In genomic region chr6:167546611-167547327, GRCh38 we compare ENCODE assay signal across 28 cellular contexts.
DNase-seq lines count a peak whose midpoint lies in the region; ATAC-seq and TF ChIP-seq lines count a peak whose summit lies in the region.
"Had no signal": no experiment of that assay in that cellular context is flagged by ENCODE, and none has a peak within 500 bp of the region (broad histone marks: within the 10 kb centered on the region; RNA-seq: fewer than 3 reads in every experiment).

No MANE protein-coding gene starts in this region.

- POLR2A ChIA-PET in CD8-positive, alpha-beta T cell (lab: Charles Lee), result no interaction called here

- peaks cover 26 to 78% (median 73%) of the 10 kb centered on the region in 10 experiments for H3K4me1 ChIP-seq in BLaER1 treated with 17β-estradiol and CSF1 and Interleukin-3, amounts not matched to agents 10 nM and 100 nM
- H3K4me1 ChIP-seq in neuronal stem cell (ENCODE audit: control insufficient read depth in 2 of 2, insufficient read depth in 1 of 2, low read depth in 1 of 2, low read length in 2 of 2), result peaks cover 0 to 4% of the 10 kb centered on the region in 2 donors
- H3K4me1 ChIP-seq in CD8-positive, alpha-beta T cell (ENCODE audit: insufficient read depth, low read length), result no peaks in the 10 kb centered on the region
- H3K4me1 ChIP-seq: colonic mucosa had no signal

- no peak overlapping the region for H2BK12ac ChIP-seq in neuronal stem cell (ENCODE audit: low read length)

- no peak overlapping the region for H3K14ac ChIP-seq in neuronal stem cell (ENCODE audit: low read length)

- ATAC-seq in GM18502 (IDR thresholded peaks at IDR 0.05; ENCODE audit: poor library complexity, unreplicated experiment), result no peak
- ATAC-seq in CD8-positive, alpha-beta T cell, result no peak
- ATAC-seq in GM18858 (IDR thresholded peaks at IDR 0.05; ENCODE audit: unreplicated experiment), result no peak

- H4K91ac ChIP-seq in neuronal stem cell (ENCODE audit: low read depth, low read length, poor library complexity), result no peak overlapping the region

- no peak overlapping the region for H3K4me3 Mint-ChIP-seq in CD8-positive, alpha-beta T cell
- H3K4me3 Mint-ChIP-seq: CD4-positive, alpha-beta T cell; immature natural killer cell; memory B cell; T-helper 2 cell treated with Interferon-gamma antibody and Interleukin-4, amounts not matched to agents 5 μg/mL and 100 μg/mL, for 36 hours had no signal

- peak overlapping the region; percentile 79 for H2AK5ac ChIP-seq in neuronal stem cell (ENCODE audit: low read depth, low read length)

- H2BK15ac ChIP-seq in neuronal stem cell (ENCODE audit: low read length), result peak overlapping the region; percentile 97

- CTCF ChIA-PET in CD8-positive, alpha-beta T cell (lab: Charles Lee), result no interaction called here

- peak overlapping the region; percentile 80 for H3K4ac ChIP-seq in neuronal stem cell (ENCODE audit: low read length)

- no peaks in the 10 kb centered on the region for H3K4me1 Mint-ChIP-seq in CD8-positive, alpha-beta T cell (ENCODE audit: low read depth)
- H3K4me1 Mint-ChIP-seq: immature natural killer cell had no signal

- H3K79me1 ChIP-seq in neuronal stem cell (ENCODE audit: low read depth, low read length), result no peaks in the 10 kb centered on the region

- no peaks in the 10 kb centered on the region for H4K20me1 ChIP-seq in BLaER1 treated with 17β-estradiol and CSF1 and Interleukin-3, amounts not matched to agents 10 nM and 100 nM

- no peaks in the 10 kb centered on the region for H3K36me3 Mint-ChIP-seq in CD8-positive, alpha-beta T cell
- H3K36me3 Mint-ChIP-seq: immature natural killer cell, memory B cell had no signal

- TF ChIP-seq CTCF in CD8-positive, alpha-beta T cell (IDR thresholded peaks at IDR 0.05), result no peak

- peak overlapping the region in 8 of 11 experiments; percentile 38 to 80 (median 66); a peak in 16 of 22 replicates for H3K4me2 ChIP-seq in BLaER1 treated with 17β-estradiol and CSF1 and Interleukin-3, amounts not matched to agents 10 nM and 100 nM
- H3K4me2 ChIP-seq in neuronal stem cell (ENCODE audit: insufficient read depth, low read length, poor library complexity, severe bottlenecking), result no peak overlapping the region
- H3K4me2 ChIP-seq: SK-N-SH had no signal

- no peak overlapping the region for H2BK120ac ChIP-seq in neuronal stem cell (ENCODE audit: low read depth, low read length)

- intact Hi-C loops in CD8-positive, alpha-beta T cell (cut with DNase I, micrococcal nuclease), result no loop called here

- no peak overlapping the region for H2AFZ ChIP-seq in neuronal stem cell (ENCODE audit: low read length)

- H2BK5ac ChIP-seq in neuronal stem cell (ENCODE audit: low read length), result no peak overlapping the region

- no peak overlapping the region for H3K23ac ChIP-seq in neuronal stem cell (ENCODE audit: low read depth, low read length, poor library complexity)

- H3K9me3 Mint-ChIP-seq in CD8-positive, alpha-beta T cell, result no peaks in the 10 kb centered on the region
- H3K9me3 Mint-ChIP-seq: CD4-positive, alpha-beta T cell; T-helper 2 cell treated with Interferon-gamma antibody and Interleukin-4, amounts not matched to agents 5 μg/mL and 100 μg/mL, for 36 hours had no signal

- H3K27ac ChIP-seq in BLaER1 treated with 17β-estradiol and CSF1 and Interleukin-3, amounts not matched to agents 10 nM and 100 nM, result no peak overlapping the region
- no peak overlapping the region for H3K27ac ChIP-seq in neuronal stem cell (replicated peaks; ENCODE audit: low read length)
- no peak overlapping the region for H3K27ac ChIP-seq in CD8-positive, alpha-beta T cell (ENCODE audit: low read depth, low read length)
- H3K27ac ChIP-seq: colonic mucosa had no signal

- peak overlapping the region; percentile 90 for H3K18ac ChIP-seq in neuronal stem cell (ENCODE audit: low read length)

- DNase-seq in MG63, result peak; percentile 34
- DNase-seq in kidney glomerular epithelial cell (lab: John Stamatoyannopoulos, UW), result peak; percentile 81
- no peak for DNase-seq in neuronal stem cell (ENCODE audit: low spot score)
- no peak for DNase-seq in CD8-positive, alpha-beta T cell
- no peak for DNase-seq in activated CD4-positive, CD25-positive, alpha-beta regulatory T cell (lab: John Stamatoyannopoulos, UW)
- DNase-seq: activated naive CD4-positive, alpha-beta T cell treated with anti-CD3 and anti-CD28 coated beads, Interleukin-2, amount 50 U/mL, for 16 hours; amygdala; CD4-positive, alpha-beta T cell; colonic mucosa; DMS79 treated with DMSO at 0.1 percent for 48 hours; esophagus squamous epithelium; HCEC 1CT; hippocampal formation; immature natural killer cell; NCI-H1092; NCI-H1930; NCI-H748 treated with DMSO at 0.1 percent for 48 hours; nucleus accumbens; SK-N-SH; stimulated activated CD4-positive, alpha-beta T cell treated with anti-CD3 and anti-CD28 coated beads, Interleukin-12 subunit alpha, Interleukin-12 subunit beta, amount 100 ng/mL, for 4 hours; stimulated activated CD4-positive, alpha-beta T cell treated with anti-CD3 and anti-CD28 coated beads, Interleukin-4, amount 100 ng/mL, for 24 hours; stimulated activated naive CD4-positive, alpha-beta T cell treated with Interleukin-2 at 50 U/mL for 16 hours; thyroid gland had no signal

- H3K9ac ChIP-seq in BLaER1 treated with 17β-estradiol and CSF1 and Interleukin-3, amounts not matched to agents 10 nM and 100 nM, result no peak overlapping the region
- H3K9ac ChIP-seq in neuronal stem cell (ENCODE audit: low read depth, low read length, poor library complexity), result no peak overlapping the region
- H3K9ac ChIP-seq: SK-N-SH had no signal

- WGBS in neuronal stem cell (ENCODE audit: extremely low coverage in 2 of 2, insufficient read length in 2 of 2, insufficient replicate concordance in 1 of 2), 2 donors, result no CpG with 5 or more reads among the region's 32 CpGs

- H3K27me3 Mint-ChIP-seq in CD8-positive, alpha-beta T cell (ENCODE audit: low read depth), result no peaks in the 10 kb centered on the region
- H3K27me3 Mint-ChIP-seq: CD4-positive, alpha-beta T cell had no signal

- no peak overlapping the region for H3K27ac Mint-ChIP-seq in CD8-positive, alpha-beta T cell
- H3K27ac Mint-ChIP-seq: CD4-positive, alpha-beta T cell; immature natural killer cell; memory B cell; T-helper 2 cell treated with Interferon-gamma antibody and Interleukin-4, amounts not matched to agents 5 μg/mL and 100 μg/mL, for 36 hours had no signal

- H3K4me3 ChIP-seq in BLaER1 treated with 17β-estradiol and CSF1 and Interleukin-3, amounts not matched to agents 10 nM and 100 nM, result no peak overlapping the region
- H3K4me3 ChIP-seq in MG63 (no peak overlapping the region), neuronal stem cell (ENCODE audit: low read length in 2 of 2) (no peak overlapping the region)
- H3K4me3 ChIP-seq in CD8-positive, alpha-beta T cell (ENCODE audit: low read depth, low read length), result no peak overlapping the region
- H3K4me3 ChIP-seq: colonic mucosa, esophagus squamous epithelium, thyroid gland had no signal

- H3K27me3 ChIP-seq in BLaER1 treated with 17β-estradiol and CSF1 and Interleukin-3, amounts not matched to agents 10 nM and 100 nM, result peaks cover 0 to 51% (median 0%) of the 10 kb centered on the region in 11 experiments; a peak in 9 of 22 replicates
- no peaks in the 10 kb centered on the region for H3K27me3 ChIP-seq in MG63
- H3K27me3 ChIP-seq in neuronal stem cell (ENCODE audit: control insufficient read depth in 3 of 3, insufficient read depth in 3 of 3, low read depth in 1 of 3, low read length in 3 of 3), result no peaks in the 10 kb centered on the region
- no peaks in the 10 kb centered on the region for H3K27me3 ChIP-seq in CD8-positive, alpha-beta T cell (ENCODE audit: insufficient read depth, low read length)
- H3K27me3 ChIP-seq: colonic mucosa, esophagus squamous epithelium, thyroid gland had no signal

- H4K8ac ChIP-seq in neuronal stem cell (ENCODE audit: low read depth, low read length), result peak overlapping the region; percentile 54

- H3K36me3 ChIP-seq in BLaER1 treated with 17β-estradiol and CSF1 and Interleukin-3, amounts not matched to agents 10 nM and 100 nM, result no peaks in the 10 kb centered on the region
- H3K36me3 ChIP-seq in MG63, result no peaks in the 10 kb centered on the region
- H3K36me3 ChIP-seq in neuronal stem cell (replicated peaks in 1 of 2; ENCODE audit: control insufficient read depth in 2 of 2, insufficient read depth in 2 of 2, low read length in 2 of 2), result no peaks in the 10 kb centered on the region
- H3K36me3 ChIP-seq in CD8-positive, alpha-beta T cell (ENCODE audit: insufficient read depth, low read length), result no peaks in the 10 kb centered on the region
- H3K36me3 ChIP-seq: colonic mucosa, esophagus squamous epithelium, thyroid gland had no signal

- peaks cover 0 to 12% (median under 1%) of the 10 kb centered on the region in 11 experiments; a peak in 10 of 22 replicates for H3K9me3 ChIP-seq in BLaER1 treated with 17β-estradiol and CSF1 and Interleukin-3, amounts not matched to agents 10 nM and 100 nM (replicated peaks in 1 of 11)
- no peaks in the 10 kb centered on the region for H3K9me3 ChIP-seq in MG63
- peaks cover 0 to under 1% of the 10 kb centered on the region in 2 donors for H3K9me3 ChIP-seq in neuronal stem cell (replicated peaks in 1 of 2; ENCODE audit: control insufficient read depth in 2 of 2, insufficient read depth in 1 of 2, low read depth in 1 of 2, low read length in 2 of 2)
- H3K9me3 ChIP-seq in CD8-positive, alpha-beta T cell (ENCODE audit: low read length), result no peaks in the 10 kb centered on the region
- H3K9me3 ChIP-seq: colonic mucosa, esophagus squamous epithelium, thyroid gland had no signal

Comparison
In these comparisons a context has a peak if more than half of its experiments do, and no peak if none do; other contexts are left out.
1. DNase-seq: peak in MG63 (single experiment) and kidney glomerular epithelial cell (single experiment); none in neuronal stem cell (single experiment), CD8-positive, alpha-beta T cell (0 of 7) and activated CD4-positive, CD25-positive, alpha-beta regulatory T cell (0 of 4).